In genomic region chr18:3595282-3596273, GRCh38 we compare ENCODE assay signal across 1 cellular context.
TF ChIP-seq lines count a peak whose summit lies in the region.

No MANE protein-coding gene starts in this region.

TF ChIP-seq in A549, 52 proteins besides CTCF, POLR2A, EP300 and RAD21 (continued from another document):
- TF ChIP-seq, protein P1, sequence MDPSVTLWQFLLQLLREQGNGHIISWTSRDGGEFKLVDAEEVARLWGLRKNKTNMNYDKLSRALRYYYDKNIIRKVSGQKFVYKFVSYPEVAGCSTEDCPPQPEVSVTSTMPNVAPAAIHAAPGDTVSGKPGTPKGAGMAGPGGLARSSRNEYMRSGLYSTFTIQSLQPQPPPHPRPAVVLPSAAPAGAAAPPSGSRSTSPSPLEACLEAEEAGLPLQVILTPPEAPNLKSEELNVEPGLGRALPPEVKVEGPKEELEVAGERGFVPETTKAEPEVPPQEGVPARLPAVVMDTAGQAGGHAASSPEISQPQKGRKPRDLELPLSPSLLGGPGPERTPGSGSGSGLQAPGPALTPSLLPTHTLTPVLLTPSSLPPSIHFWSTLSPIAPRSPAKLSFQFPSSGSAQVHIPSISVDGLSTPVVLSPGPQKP (IDR thresholded peaks at IDR 0.05; ENCODE audit: low read depth, low read length) = no peak
- no peak for TF ChIP-seq RFX5 (IDR thresholded peaks at IDR 0.05)
- no peak for TF ChIP-seq GATA3 (IDR thresholded peaks at IDR 0.05; ENCODE audit: borderline replicate concordance)
- TF ChIP-seq JUNB (IDR thresholded peaks at IDR 0.05) = peak; percentile 55; the same call in 1 of the 2 replicates
- no peak for TF ChIP-seq RNF2 (IDR thresholded peaks at IDR 0.05; ENCODE audit: borderline replicate concordance, low read depth)
- TF ChIP-seq HEYL (CRISPR knock-in tag; IDR thresholded peaks at IDR 0.05) = no peak
- no peak for TF ChIP-seq BHLHE40 (IDR thresholded peaks at IDR 0.05; ENCODE audit: low read depth, low read length)
- TF ChIP-seq FOSB (CRISPR knock-in tag; IDR thresholded peaks at IDR 0.05) = peak; percentile 79
- TF ChIP-seq CBX8 (IDR thresholded peaks at IDR 0.05) = no peak
- TF ChIP-seq, protein P2, sequence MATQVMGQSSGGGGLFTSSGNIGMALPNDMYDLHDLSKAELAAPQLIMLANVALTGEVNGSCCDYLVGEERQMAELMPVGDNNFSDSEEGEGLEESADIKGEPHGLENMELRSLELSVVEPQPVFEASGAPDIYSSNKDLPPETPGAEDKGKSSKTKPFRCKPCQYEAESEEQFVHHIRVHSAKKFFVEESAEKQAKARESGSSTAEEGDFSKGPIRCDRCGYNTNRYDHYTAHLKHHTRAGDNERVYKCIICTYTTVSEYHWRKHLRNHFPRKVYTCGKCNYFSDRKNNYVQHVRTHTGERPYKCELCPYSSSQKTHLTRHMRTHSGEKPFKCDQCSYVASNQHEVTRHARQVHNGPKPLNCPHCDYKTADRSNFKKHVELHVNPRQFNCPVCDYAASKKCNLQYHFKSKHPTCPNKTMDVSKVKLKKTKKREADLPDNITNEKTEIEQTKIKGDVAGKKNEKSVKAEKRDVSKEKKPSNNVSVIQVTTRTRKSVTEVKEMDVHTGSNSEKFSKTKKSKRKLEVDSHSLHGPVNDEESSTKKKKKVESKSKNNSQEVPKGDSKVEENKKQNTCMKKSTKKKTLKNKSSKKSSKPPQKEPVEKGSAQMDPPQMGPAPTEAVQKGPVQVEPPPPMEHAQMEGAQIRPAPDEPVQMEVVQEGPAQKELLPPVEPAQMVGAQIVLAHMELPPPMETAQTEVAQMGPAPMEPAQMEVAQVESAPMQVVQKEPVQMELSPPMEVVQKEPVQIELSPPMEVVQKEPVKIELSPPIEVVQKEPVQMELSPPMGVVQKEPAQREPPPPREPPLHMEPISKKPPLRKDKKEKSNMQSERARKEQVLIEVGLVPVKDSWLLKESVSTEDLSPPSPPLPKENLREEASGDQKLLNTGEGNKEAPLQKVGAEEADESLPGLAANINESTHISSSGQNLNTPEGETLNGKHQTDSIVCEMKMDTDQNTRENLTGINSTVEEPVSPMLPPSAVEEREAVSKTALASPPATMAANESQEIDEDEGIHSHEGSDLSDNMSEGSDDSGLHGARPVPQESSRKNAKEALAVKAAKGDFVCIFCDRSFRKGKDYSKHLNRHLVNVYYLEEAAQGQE (IDR thresholded peaks at IDR 0.05) = no peak
- no peak for TF ChIP-seq CHD2 (IDR thresholded peaks at IDR 0.05; ENCODE audit: low read length, partially characterized antibody)
- TF ChIP-seq ESRRA (IDR thresholded peaks at IDR 0.05; ENCODE audit: borderline replicate concordance, low read length) = no peak
- TF ChIP-seq MAZ (IDR thresholded peaks at IDR 0.05; ENCODE audit: borderline replicate concordance, low read depth, low read length) = no peak
- no peak for TF ChIP-seq ZC3H11A (IDR thresholded peaks at IDR 0.05)
- no peak for TF ChIP-seq POLR2AphosphoS2 (conservative IDR thresholded peaks at IDR 0.05; ENCODE audit: low read length)
- TF ChIP-seq MAFK (IDR thresholded peaks at IDR 0.05; ENCODE audit: partially characterized antibody) = peak; percentile 64
- TF ChIP-seq PHF8 (IDR thresholded peaks at IDR 0.05; ENCODE audit: borderline replicate concordance, low read depth) = no peak
- TF ChIP-seq, protein P3, sequence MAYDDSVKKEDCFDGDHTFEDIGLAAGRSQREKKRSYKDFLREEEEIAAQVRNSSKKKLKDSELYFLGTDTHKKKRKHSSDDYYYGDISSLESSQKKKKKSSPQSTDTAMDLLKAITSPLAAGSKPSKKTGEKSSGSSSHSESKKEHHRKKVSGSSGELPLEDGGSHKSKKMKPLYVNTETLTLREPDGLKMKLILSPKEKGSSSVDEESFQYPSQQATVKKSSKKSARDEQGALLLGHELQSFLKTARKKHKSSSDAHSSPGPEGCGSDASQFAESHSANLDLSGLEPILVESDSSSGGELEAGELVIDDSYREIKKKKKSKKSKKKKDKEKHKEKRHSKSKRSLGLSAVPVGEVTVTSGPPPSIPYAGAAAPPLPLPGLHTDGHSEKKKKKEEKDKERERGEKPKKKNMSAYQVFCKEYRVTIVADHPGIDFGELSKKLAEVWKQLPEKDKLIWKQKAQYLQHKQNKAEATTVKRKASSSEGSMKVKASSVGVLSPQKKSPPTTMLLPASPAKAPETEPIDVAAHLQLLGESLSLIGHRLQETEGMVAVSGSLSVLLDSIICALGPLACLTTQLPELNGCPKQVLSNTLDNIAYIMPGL (CRISPR knock-in tag; IDR thresholded peaks at IDR 0.05; ENCODE audit: borderline replicate concordance) = 0 out of 2 replicates have a peak, but pooled peaks have one; percentile 42
